In genomic region chr19:44570603-44570983, GRCh38 we compare ENCODE assay signal across 2 cellular contexts.
TF ChIP-seq lines count a peak whose summit lies in the region.

No MANE protein-coding gene starts in this region.

TF ChIP-seq in HepG2, 621 proteins besides CTCF, POLR2A, EP300 and RAD21:
- no peak for TF ChIP-seq ZNF660 (CRISPR knock-in tag; IDR thresholded peaks at IDR 0.05; ENCODE audit: borderline replicate concordance, low read depth)
- TF ChIP-seq ZBTB1 (CRISPR knock-in tag; IDR thresholded peaks at IDR 0.05; ENCODE audit: borderline replicate concordance): no peak
- 0 out of 2 replicates have a peak, but pooled peaks have one; percentile 65 for TF ChIP-seq ZNF354B (CRISPR knock-in tag; IDR thresholded peaks at IDR 0.05)
TF ChIP-seq in HepG2: peak in this region for 1.

TF ChIP-seq in K562, 482 proteins besides CTCF, POLR2A, EP300 and RAD21 (continues in another document):
- TF ChIP-seq ID3 (CRISPR knock-in tag; IDR thresholded peaks at IDR 0.05): no peak
- TF ChIP-seq ID3 (tag; IDR thresholded peaks at IDR 0.05): no peak
- TF ChIP-seq ELF2 (CRISPR knock-in tag; IDR thresholded peaks at IDR 0.05): no peak
- TF ChIP-seq DEAF1 (CRISPR knock-in tag; IDR thresholded peaks at IDR 0.05): no peak
- TF ChIP-seq HES1 (IDR thresholded peaks at IDR 0.05; ENCODE audit: low read depth): no peak
- no peak for TF ChIP-seq HIVEP1 (CRISPR knock-in tag; IDR thresholded peaks at IDR 0.05)
- peak in 1 of 2 experiments; percentile 55; a peak in 1 of 4 replicates for TF ChIP-seq KDM1A (IDR thresholded peaks at IDR 0.05)
- TF ChIP-seq PCBP2 (IDR thresholded peaks at IDR 0.05; ENCODE audit: low read depth, low read length, poor library complexity, severe bottlenecking): no peak
- TF ChIP-seq BCLAF1 (IDR thresholded peaks at IDR 0.05; ENCODE audit: borderline replicate concordance in 1 of 2, control insufficient read depth in 1 of 2, low read depth in 2 of 2, low read length in 1 of 2): no peak
- TF ChIP-seq HMG20A (CRISPR knock-in tag; conservative IDR thresholded peaks at IDR 0.05): no peak
- no peak for TF ChIP-seq ZC3H11A (IDR thresholded peaks at IDR 0.05; ENCODE audit: low read depth, low read length)
- TF ChIP-seq ZSCAN29 (IDR thresholded peaks at IDR 0.05): no peak
- 0 out of 4 replicates have a peak, but pooled peaks of 1 of the 2 experiments have one; percentile 27 for TF ChIP-seq HDAC1 (IDR thresholded peaks at IDR 0.05)
- no peak for TF ChIP-seq TFAM (CRISPR knock-in tag; conservative IDR thresholded peaks at IDR 0.05)
- no peak for TF ChIP-seq GATAD2B (IDR thresholded peaks at IDR 0.05; ENCODE audit: borderline replicate concordance)
- no peak for TF ChIP-seq ELK3 (CRISPR knock-in tag; IDR thresholded peaks at IDR 0.05)
- no peak for TF ChIP-seq NFYB (IDR thresholded peaks at IDR 0.05; ENCODE audit: extremely low read depth, insufficient read length)
- TF ChIP-seq ZNF609 (CRISPR knock-in tag; IDR thresholded peaks at IDR 0.05; ENCODE audit: borderline replicate concordance): no peak
- peak; percentile 96 for TF ChIP-seq SMARCA5 (IDR thresholded peaks at IDR 0.05)
- no peak for TF ChIP-seq RBM39 (optimal IDR thresholded peaks at IDR 0.05; ENCODE audit: low read depth, low read length)
- no peak for TF ChIP-seq ZBTB49 (CRISPR knock-in tag; IDR thresholded peaks at IDR 0.05; ENCODE audit: borderline replicate concordance)
- no peak for TF ChIP-seq ELF4 (CRISPR knock-in tag; IDR thresholded peaks at IDR 0.05)
- no peak for TF ChIP-seq HMGN3 (IDR thresholded peaks at IDR 0.05; ENCODE audit: borderline replicate concordance, extremely low read depth, insufficient read length, low read depth, low read length)
- TF ChIP-seq ZBTB1 (CRISPR knock-in tag; IDR thresholded peaks at IDR 0.05; ENCODE audit: borderline replicate concordance, low read depth): no peak
- no peak for TF ChIP-seq ZNF143 (CRISPR knock-in tag; IDR thresholded peaks at IDR 0.05)
- TF ChIP-seq ZFPM2 (CRISPR knock-in tag; IDR thresholded peaks at IDR 0.05): no peak
- TF ChIP-seq THAP12 (CRISPR knock-in tag; IDR thresholded peaks at IDR 0.05): no peak
- TF ChIP-seq ZNF253 (CRISPR knock-in tag; conservative IDR thresholded peaks at IDR 0.05): no peak
- no peak for TF ChIP-seq PYGO2 (tag; IDR thresholded peaks at IDR 0.05)
- peak; percentile 84 for TF ChIP-seq RBM25 (IDR thresholded peaks at IDR 0.05; ENCODE audit: low read depth, low read length, severe bottlenecking)
- no peak for TF ChIP-seq KDM4B (IDR thresholded peaks at IDR 0.05; ENCODE audit: borderline replicate concordance in 2 of 2, low read depth in 1 of 2)
- TF ChIP-seq ZBTB26 (CRISPR knock-in tag; IDR thresholded peaks at IDR 0.05): no peak
- no peak for TF ChIP-seq ILF3 (IDR thresholded peaks at IDR 0.05; ENCODE audit: borderline replicate concordance)
- TF ChIP-seq PCBP1 (IDR thresholded peaks at IDR 0.05; ENCODE audit: low read depth, low read length, poor library complexity, severe bottlenecking): no peak
- TF ChIP-seq DPF2 (IDR thresholded peaks at IDR 0.05): no peak
- no peak for TF ChIP-seq GABPB1 (CRISPR knock-in tag; IDR thresholded peaks at IDR 0.05)
- TF ChIP-seq TAF1 (IDR thresholded peaks at IDR 0.05; ENCODE audit: control insufficient read depth, extremely low read depth, insufficient read depth, low read length, severe bottlenecking): no peak
- no peak for TF ChIP-seq HMG20B (CRISPR knock-in tag; IDR thresholded peaks at IDR 0.05)
- TF ChIP-seq LARP7 (IDR thresholded peaks at IDR 0.05): no peak
- no peak for TF ChIP-seq ZZZ3 (IDR thresholded peaks at IDR 0.05)
- TF ChIP-seq TRIM28 (IDR thresholded peaks at IDR 0.05): no peak
- TF ChIP-seq MYC (IDR thresholded peaks at IDR 0.05; ENCODE audit: low read depth, low read length): no peak
- no peak for TF ChIP-seq MYC (CRISPR knock-in tag; IDR thresholded peaks at IDR 0.05; ENCODE audit: borderline replicate concordance, low read depth)
- TF ChIP-seq SUPT5H (IDR thresholded peaks at IDR 0.05): no peak
